ENCODE assay signal across 15 cellular contexts in genomic region chr4:89556596-89557305, GRCh38.
"Had no signal": no experiment of that assay in that cellular context is flagged by ENCODE, and none has a peak within 500 bp of the region (broad histone marks: within the 10 kb centered on the region; RNA-seq: fewer than 3 reads in every experiment).

No MANE protein-coding gene starts in this region.

- H3K4me1 ChIP-seq: lower lobe of right lung, right atrium auricular region had no signal

- H3K4me3 Mint-ChIP-seq: activated CD8-positive, alpha-beta memory T cell treated with anti-CD3 and anti-CD28 coated beads, Interleukin-2, amount 10 ng/mL, durations not matched to agents 7 days and 5 days; activated naive CD8-positive, alpha-beta T cell treated with anti-CD3 and anti-CD28 coated beads for 36 hours; activated T-cell treated with anti-CD3 and anti-CD28 coated beads, Interleukin-2, amount 50 U/mL, for 24 hours; naive thymus-derived CD8-positive, alpha-beta T cell; T-helper 17 cell had no signal

- H3K4me1 Mint-ChIP-seq: activated CD8-positive, alpha-beta memory T cell treated with anti-CD3 and anti-CD28 coated beads, Interleukin-2, amount 10 ng/mL, durations not matched to agents 7 days and 5 days; activated naive CD8-positive, alpha-beta T cell treated with anti-CD3 and anti-CD28 coated beads for 36 hours; naive thymus-derived CD8-positive, alpha-beta T cell; T-helper 17 cell had no signal

- H3K4me3 ChIP-seq: cardiac muscle cell, lower lobe of right lung, mucosa of descending colon, right atrium auricular region, skin epidermis, stomach had no signal

- H3K36me3 Mint-ChIP-seq: activated CD8-positive, alpha-beta memory T cell treated with anti-CD3 and anti-CD28 coated beads, Interleukin-2, amount 10 ng/mL, durations not matched to agents 7 days and 5 days; activated naive CD8-positive, alpha-beta T cell treated with anti-CD3 and anti-CD28 coated beads for 36 hours; naive thymus-derived CD8-positive, alpha-beta T cell had no signal

- H3K9me3 Mint-ChIP-seq: activated naive CD8-positive, alpha-beta T cell treated with anti-CD3 and anti-CD28 coated beads for 36 hours; activated T-cell treated with anti-CD3 and anti-CD28 coated beads, Interleukin-2, amount 50 U/mL, for 24 hours; naive thymus-derived CD8-positive, alpha-beta T cell had no signal

- H3K27me3 Mint-ChIP-seq: activated naive CD8-positive, alpha-beta T cell treated with anti-CD3 and anti-CD28 coated beads for 36 hours; activated T-cell treated with anti-CD3 and anti-CD28 coated beads, Interleukin-2, amount 50 U/mL, for 24 hours had no signal

- H3K27ac Mint-ChIP-seq: activated CD8-positive, alpha-beta memory T cell treated with anti-CD3 and anti-CD28 coated beads, Interleukin-2, amount 10 ng/mL, durations not matched to agents 7 days and 5 days; activated naive CD8-positive, alpha-beta T cell treated with anti-CD3 and anti-CD28 coated beads for 36 hours; activated T-cell treated with anti-CD3 and anti-CD28 coated beads, Interleukin-2, amount 50 U/mL, for 24 hours; T-helper 17 cell had no signal

- DNase-seq: activated CD4-positive, alpha-beta T cell treated with anti-CD3 and anti-CD28 coated beads, Interleukin-2, amount 50 U/mL, for 4 hours; activated CD8-positive, alpha-beta memory T cell treated with anti-CD3 and anti-CD28 coated beads, Interleukin-2, amount 10 ng/mL, durations not matched to agents 7 days and 5 days; activated effector memory CD4-positive, alpha-beta T cell treated with Interleukin-2 at 50 U/mL for 16 hours; activated naive CD8-positive, alpha-beta T cell treated with anti-CD3 and anti-CD28 coated beads for 36 hours; activated T-cell treated with anti-CD3 and anti-CD28 coated beads, Interleukin-2, amount 50 U/mL, for 24 hours; aorta; hypothalamus; lower lobe of right lung; mucosa of descending colon; naive thymus-derived CD8-positive, alpha-beta T cell; stomach; T-helper 17 cell had no signal

- H3K36me3 ChIP-seq: cardiac muscle cell, lower lobe of right lung, right atrium auricular region, stomach had no signal

- H3K27ac ChIP-seq: cardiac muscle cell, lower lobe of right lung, right atrium auricular region, skin epidermis, stomach had no signal

- H3K9me3 ChIP-seq: lower lobe of right lung, mucosa of descending colon, right atrium auricular region, stomach had no signal

- ATAC-seq: activated CD8-positive, alpha-beta memory T cell treated with anti-CD3 and anti-CD28 coated beads, Interleukin-2, amount 10 ng/mL, durations not matched to agents 7 days and 5 days; lower lobe of right lung; mucosa of descending colon; naive thymus-derived CD8-positive, alpha-beta T cell; T-helper 17 cell had no signal
